ENCODE assay signal across 9 cellular contexts in genomic region chr2:37851428-37851827, GRCh38.
DNase-seq lines count a peak whose midpoint lies in the region; ATAC-seq and TF ChIP-seq lines count a peak whose summit lies in the region.
"Had no signal": no experiment of that assay in that cellular context is flagged by ENCODE, and none has a peak within 500 bp of the region (broad histone marks: within the 10 kb centered on the region; RNA-seq: fewer than 3 reads in every experiment).

No MANE protein-coding gene starts in this region.

- TF ChIP-seq EP300 in sigmoid colon (IDR thresholded peaks at IDR 0.05) = no peak
- TF ChIP-seq EP300 in upper lobe of left lung (IDR thresholded peaks at IDR 0.05) = no peak

- WGBS in sigmoid colon, 2 donors = 33 to 44% methylated on average over 4 of the region's 4 CpGs
- WGBS in upper lobe of left lung, 2 donors = 24 to 30% methylated on average over 4 of the region's 4 CpGs

- TF ChIP-seq POLR2A in sigmoid colon (IDR thresholded peaks at IDR 0.05) (no peak), upper lobe of left lung (IDR thresholded peaks at IDR 0.05) (no peak)

- H3K27me3 ChIP-seq in sigmoid colon (no peaks in the 10 kb centered on the region), upper lobe of left lung (no peaks in the 10 kb centered on the region)

- no peak for DNase-seq in activated CD8-positive, alpha-beta memory T cell treated with anti-CD3 and anti-CD28 coated beads, Interleukin-2, amount 10 ng/mL, durations not matched to agents 7 days and 5 days
- DNase-seq in activated CD8-positive, alpha-beta memory T cell treated with anti-CD3 and anti-CD28 coated beads, Interleukin-2, amount 50 U/mL, for 48 hours = no peak
- DNase-seq in T-helper 17 cell = no peak
- no peak for DNase-seq in sigmoid colon
- no peak for DNase-seq in upper lobe of left lung
- no peak for DNase-seq in kidney tubule cell (ENCODE audit: low spot score)
- no peak for DNase-seq in 8988T
- DNase-seq: NCI-H1694 treated with DMSO at 0.1 percent for 48 hours had no signal

- H3K4me3 ChIP-seq in sigmoid colon = no peak overlapping the region
- no peak overlapping the region for H3K4me3 ChIP-seq in upper lobe of left lung

- intact Hi-C loops in sigmoid colon (cut with DNase I) = no loop called here

- peaks cover 2% of the 10 kb centered on the region for H3K36me3 Mint-ChIP-seq in activated CD8-positive, alpha-beta memory T cell treated with anti-CD3 and anti-CD28 coated beads, Interleukin-2, amount 10 ng/mL, durations not matched to agents 7 days and 5 days
- H3K36me3 Mint-ChIP-seq in T-helper 17 cell (ENCODE audit: low read depth) = no peaks in the 10 kb centered on the region

- H3K4me3 Mint-ChIP-seq in activated CD8-positive, alpha-beta memory T cell treated with anti-CD3 and anti-CD28 coated beads, Interleukin-2, amount 10 ng/mL, durations not matched to agents 7 days and 5 days = no peak overlapping the region
- peak overlapping the region; percentile 41 for H3K4me3 Mint-ChIP-seq in T-helper 17 cell

- H3K4me1 ChIP-seq in sigmoid colon = peaks cover 0 to 45% (median 26%) of the 10 kb centered on the region in 4 donors
- peaks cover 10 to 33% (median 14%) of the 10 kb centered on the region in 4 donors for H3K4me1 ChIP-seq in upper lobe of left lung

- no peaks in the 10 kb centered on the region for H3K27me3 Mint-ChIP-seq in activated CD8-positive, alpha-beta memory T cell treated with anti-CD3 and anti-CD28 coated beads, Interleukin-2, amount 10 ng/mL, durations not matched to agents 7 days and 5 days
- H3K27me3 Mint-ChIP-seq in T-helper 17 cell = no peaks in the 10 kb centered on the region

- CTCF ChIA-PET in activated CD8-positive, alpha-beta memory T cell treated with anti-CD3 and anti-CD28 coated beads, Interleukin-2, amount 10 ng/mL, durations not matched to agents 7 days and 5 days (lab: Charles Lee) = interaction anchor here (1.2 to 2.8 kb wide), 5 partner anchors 10 to 456 kb away, joined by 3 to 21 read pairs (median 6); no protein-coding TSS in a partner anchor

- peaks cover 30% of the 10 kb centered on the region for H3K4me1 Mint-ChIP-seq in activated CD8-positive, alpha-beta memory T cell treated with anti-CD3 and anti-CD28 coated beads, Interleukin-2, amount 10 ng/mL, durations not matched to agents 7 days and 5 days
- H3K4me1 Mint-ChIP-seq in T-helper 17 cell = peaks cover 18% of the 10 kb centered on the region

- TF ChIP-seq CTCF in sigmoid colon (IDR thresholded peaks at IDR 0.05) (peak in 1 of 4 experiments; percentile 11), upper lobe of left lung (IDR thresholded peaks at IDR 0.05) (peak in 2 of 6 experiments; percentile 4 to 9)

- no peaks in the 10 kb centered on the region for H3K9me3 Mint-ChIP-seq in activated CD8-positive, alpha-beta memory T cell treated with anti-CD3 and anti-CD28 coated beads, Interleukin-2, amount 10 ng/mL, durations not matched to agents 7 days and 5 days (ENCODE audit: low read depth)

- H3K9me3 ChIP-seq in T-helper 17 cell (ENCODE audit: control insufficient read depth, low read length, poor library complexity, severe bottlenecking) = no peaks in the 10 kb centered on the region
- no peaks in the 10 kb centered on the region for H3K9me3 ChIP-seq in sigmoid colon
- no peaks in the 10 kb centered on the region for H3K9me3 ChIP-seq in upper lobe of left lung

- no peak for ATAC-seq in activated CD8-positive, alpha-beta memory T cell treated with anti-CD3 and anti-CD28 coated beads, Interleukin-2, amount 10 ng/mL, durations not matched to agents 7 days and 5 days
- peak; percentile 33 for ATAC-seq in HG02759 (IDR thresholded peaks at IDR 0.05; ENCODE audit: unreplicated experiment)
- peak; percentile 14 for ATAC-seq in T-helper 17 cell
- no peak for ATAC-seq in upper lobe of left lung (ENCODE audit: low FRiP score in 2 of 2)

- H3K36me3 ChIP-seq in sigmoid colon (no peaks in the 10 kb centered on the region), upper lobe of left lung (no peaks in the 10 kb centered on the region)

- H3K27ac ChIP-seq in sigmoid colon = peak overlapping the region; percentile 13 to 61 (median 57)
- peak overlapping the region in 2 of 4 donors; percentile 52 to 64 for H3K27ac ChIP-seq in upper lobe of left lung

- peak overlapping the region; percentile 59 for H3K27ac Mint-ChIP-seq in activated CD8-positive, alpha-beta memory T cell treated with anti-CD3 and anti-CD28 coated beads, Interleukin-2, amount 10 ng/mL, durations not matched to agents 7 days and 5 days
- peak overlapping the region; percentile 94 for H3K27ac Mint-ChIP-seq in T-helper 17 cell

Comparison
In these comparisons a context has a peak if more than half of its experiments do, and no peak if none do; other contexts are left out.
1. ATAC-seq: peak in HG02759 (single experiment) and T-helper 17 cell (single experiment); none in activated CD8-positive, alpha-beta memory T cell treated with anti-CD3 and anti-CD28 coated beads, Interleukin-2, amount 10 ng/mL, durations not matched to agents 7 days and 5 days (single experiment) and upper lobe of left lung (0 of 2).